In the genomic region with DNA sequence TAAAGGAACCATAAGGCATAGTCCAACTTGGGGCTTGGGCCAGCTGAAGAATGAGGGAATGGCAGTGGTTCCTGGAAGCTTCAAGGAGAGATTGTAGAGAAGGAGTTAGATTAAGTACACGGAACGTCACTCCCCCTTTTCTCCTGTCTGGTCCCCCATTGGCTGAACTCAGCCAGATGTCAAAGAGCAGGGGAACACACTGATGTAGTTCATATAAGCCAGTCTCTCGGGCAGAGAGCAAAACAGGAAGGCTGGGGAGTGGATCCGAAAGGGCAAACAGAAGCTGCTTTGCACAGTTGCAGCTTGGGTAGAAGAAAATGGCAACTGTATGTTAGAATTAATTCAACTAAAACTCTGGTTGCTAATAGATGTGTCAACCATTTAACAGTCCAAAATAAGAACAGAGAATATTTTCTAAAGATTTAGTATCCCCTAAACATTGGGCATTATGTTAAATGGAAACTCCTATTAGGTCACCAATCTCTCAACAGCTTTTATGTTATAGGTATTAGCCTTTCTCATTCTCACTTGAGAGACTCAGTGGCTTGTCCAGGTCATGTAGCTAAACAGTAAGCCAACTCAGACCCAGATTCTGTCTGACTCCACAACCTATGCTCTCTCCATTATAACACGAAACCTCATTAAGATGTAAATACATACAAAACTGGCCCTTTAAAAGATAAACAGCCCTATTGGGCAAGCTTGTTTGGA, we compare ENCODE assay signal across 1 cellular context.
TF ChIP-seq lines count a peak whose summit lies in the region.

No MANE protein-coding gene starts in this region.

TF ChIP-seq in GM12878, 131 proteins besides CTCF, POLR2A, EP300 and RAD21 (continued from another document):
- TF ChIP-seq, protein P1, sequence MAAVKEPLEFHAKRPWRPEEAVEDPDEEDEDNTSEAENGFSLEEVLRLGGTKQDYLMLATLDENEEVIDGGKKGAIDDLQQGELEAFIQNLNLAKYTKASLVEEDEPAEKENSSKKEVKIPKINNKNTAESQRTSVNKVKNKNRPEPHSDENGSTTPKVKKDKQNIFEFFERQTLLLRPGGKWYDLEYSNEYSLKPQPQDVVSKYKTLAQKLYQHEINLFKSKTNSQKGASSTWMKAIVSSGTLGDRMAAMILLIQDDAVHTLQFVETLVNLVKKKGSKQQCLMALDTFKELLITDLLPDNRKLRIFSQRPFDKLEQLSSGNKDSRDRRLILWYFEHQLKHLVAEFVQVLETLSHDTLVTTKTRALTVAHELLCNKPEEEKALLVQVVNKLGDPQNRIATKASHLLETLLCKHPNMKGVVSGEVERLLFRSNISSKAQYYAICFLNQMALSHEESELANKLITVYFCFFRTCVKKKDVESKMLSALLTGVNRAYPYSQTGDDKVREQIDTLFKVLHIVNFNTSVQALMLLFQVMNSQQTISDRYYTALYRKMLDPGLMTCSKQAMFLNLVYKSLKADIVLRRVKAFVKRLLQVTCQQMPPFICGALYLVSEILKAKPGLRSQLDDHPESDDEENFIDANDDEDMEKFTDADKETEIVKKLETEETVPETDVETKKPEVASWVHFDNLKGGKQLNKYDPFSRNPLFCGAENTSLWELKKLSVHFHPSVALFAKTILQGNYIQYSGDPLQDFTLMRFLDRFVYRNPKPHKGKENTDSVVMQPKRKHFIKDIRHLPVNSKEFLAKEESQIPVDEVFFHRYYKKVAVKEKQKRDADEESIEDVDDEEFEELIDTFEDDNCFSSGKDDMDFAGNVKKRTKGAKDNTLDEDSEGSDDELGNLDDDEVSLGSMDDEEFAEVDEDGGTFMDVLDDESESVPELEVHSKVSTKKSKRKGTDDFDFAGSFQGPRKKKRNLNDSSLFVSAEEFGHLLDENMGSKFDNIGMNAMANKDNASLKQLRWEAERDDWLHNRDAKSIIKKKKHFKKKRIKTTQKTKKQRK (IDR thresholded peaks at IDR 0.05; ENCODE audit: low read depth, low read length), result no peak
- no peak for TF ChIP-seq JUNB (IDR thresholded peaks at IDR 0.05)
- no peak for TF ChIP-seq ZZZ3 (IDR thresholded peaks at IDR 0.05; ENCODE audit: control insufficient read depth, insufficient read length, low read depth)
- TF ChIP-seq SUZ12 (IDR thresholded peaks at IDR 0.05; ENCODE audit: unreplicated experiment), result no peak
- TF ChIP-seq CREM (IDR thresholded peaks at IDR 0.05; ENCODE audit: low read depth), result no peak
- TF ChIP-seq, protein P2, sequence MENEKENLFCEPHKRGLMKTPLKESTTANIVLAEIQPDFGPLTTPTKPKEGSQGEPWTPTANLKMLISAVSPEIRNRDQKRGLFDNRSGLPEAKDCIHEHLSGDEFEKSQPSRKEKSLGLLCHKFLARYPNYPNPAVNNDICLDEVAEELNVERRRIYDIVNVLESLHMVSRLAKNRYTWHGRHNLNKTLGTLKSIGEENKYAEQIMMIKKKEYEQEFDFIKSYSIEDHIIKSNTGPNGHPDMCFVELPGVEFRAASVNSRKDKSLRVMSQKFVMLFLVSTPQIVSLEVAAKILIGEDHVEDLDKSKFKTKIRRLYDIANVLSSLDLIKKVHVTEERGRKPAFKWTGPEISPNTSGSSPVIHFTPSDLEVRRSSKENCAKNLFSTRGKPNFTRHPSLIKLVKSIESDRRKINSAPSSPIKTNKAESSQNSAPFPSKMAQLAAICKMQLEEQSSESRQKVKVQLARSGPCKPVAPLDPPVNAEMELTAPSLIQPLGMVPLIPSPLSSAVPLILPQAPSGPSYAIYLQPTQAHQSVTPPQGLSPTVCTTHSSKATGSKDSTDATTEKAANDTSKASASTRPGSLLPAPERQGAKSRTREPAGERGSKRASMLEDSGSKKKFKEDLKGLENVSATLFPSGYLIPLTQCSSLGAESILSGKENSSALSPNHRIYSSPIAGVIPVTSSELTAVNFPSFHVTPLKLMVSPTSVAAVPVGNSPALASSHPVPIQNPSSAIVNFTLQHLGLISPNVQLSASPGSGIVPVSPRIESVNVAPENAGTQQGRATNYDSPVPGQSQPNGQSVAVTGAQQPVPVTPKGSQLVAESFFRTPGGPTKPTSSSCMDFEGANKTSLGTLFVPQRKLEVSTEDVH (IDR thresholded peaks at IDR 0.05; ENCODE audit: low read depth, partially characterized antibody), result no peak
